ENCODE assay signal across 8 cellular contexts in the genomic region with DNA sequence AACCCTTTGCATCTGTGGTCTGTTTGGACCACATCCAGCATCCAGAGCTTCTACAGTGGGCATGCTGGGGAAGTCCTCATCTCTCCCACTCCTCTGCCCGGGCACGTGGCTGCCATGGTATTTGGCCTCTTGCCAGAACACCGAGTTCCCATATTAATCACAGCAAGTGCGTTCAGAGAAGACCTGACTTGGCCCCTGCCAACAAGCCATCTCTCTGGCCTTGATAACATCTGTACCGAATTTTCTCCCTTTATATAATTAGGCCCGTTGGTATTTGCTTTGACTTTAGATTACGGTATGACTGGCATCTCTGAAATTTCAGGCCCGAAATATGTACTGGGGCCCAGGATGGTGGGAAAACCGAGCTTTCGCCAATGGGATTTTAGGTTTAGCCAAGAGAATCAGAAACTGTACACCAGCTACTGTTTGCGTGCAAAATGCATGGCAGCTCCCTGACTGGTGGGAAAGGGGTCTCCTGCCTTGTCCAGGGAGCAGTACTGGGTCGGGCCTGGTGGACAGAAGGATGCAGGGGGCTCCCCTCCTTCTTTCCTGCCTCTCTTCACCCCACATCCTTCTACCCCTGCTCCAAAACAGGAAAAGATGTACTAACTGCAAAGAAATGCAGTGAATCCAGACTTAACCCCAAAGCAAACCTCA.
DNase-seq lines count a peak whose midpoint lies in the region; ATAC-seq lines count a peak whose summit lies in the region.

No MANE protein-coding gene starts in this region.

- H3K9me3 ChIP-seq in esophagus (ENCODE audit: control insufficient read depth in 2 of 2, insufficient read depth in 1 of 2, low read depth in 1 of 2, low read length in 1 of 2): no peaks in the 10 kb centered on the region

- ATAC-seq in HG03571 (IDR thresholded peaks at IDR 0.05; ENCODE audit: unreplicated experiment): no peak
- no peak for ATAC-seq in GM19452 (IDR thresholded peaks at IDR 0.05; ENCODE audit: unreplicated experiment)

- no peaks in the 10 kb centered on the region for H3K27me3 ChIP-seq in esophagus (ENCODE audit: control insufficient read depth in 1 of 2, insufficient read depth in 2 of 2, low read length in 2 of 2)
- no peaks in the 10 kb centered on the region for H3K27me3 ChIP-seq in H7 (ENCODE audit: control insufficient read depth, insufficient read depth, low read length)

- H3K4me3 ChIP-seq in esophagus (ENCODE audit: low read depth in 1 of 2, low read length in 2 of 2): no peak overlapping the region
- H3K4me3 ChIP-seq in H7 (ENCODE audit: insufficient read depth, low read depth, low read length): no peak overlapping the region

- peak overlapping the region; percentile 48 to 70 for H3K27ac ChIP-seq in esophagus (ENCODE audit: low read depth in 2 of 2, low read length in 1 of 2)

- H3K36me3 ChIP-seq in esophagus (ENCODE audit: control insufficient read depth in 2 of 2, insufficient read depth in 2 of 2, low read length in 1 of 2) (peaks cover 0 to 2% of the 10 kb centered on the region in 2 donors), H7 (replicated peaks; ENCODE audit: control insufficient read depth, insufficient read depth, low read length) (no peaks in the 10 kb centered on the region)

- H3K4me1 ChIP-seq in esophagus (ENCODE audit: control insufficient read depth in 2 of 2, insufficient read depth in 2 of 2, low read length in 1 of 2): peaks cover 0 to 2% of the 10 kb centered on the region in 2 donors

- WGBS in esophagus, 2 donors: 50 to 51% methylated on average over 12 of the region's 12 CpGs

- DNase-seq in DMS79 (lab: John Stamatoyannopoulos, UW): peak; percentile 79
- peak; percentile 74 for DNase-seq in NCI-H69 (lab: John Stamatoyannopoulos, UW)
- peak; percentile 68 for DNase-seq in pulmonary artery endothelial cell (ENCODE audit: low read depth, low spot score)
- no peak for DNase-seq in SKM-1 (lab: John Stamatoyannopoulos, UW; ENCODE audit: unreplicated experiment)
- no peak for DNase-seq in H7

Comparison
In these comparisons a context has a peak if more than half of its experiments do, and no peak if none do; other contexts are left out.
1. DNase-seq: peak in DMS79 (single experiment), NCI-H69 (single experiment) and pulmonary artery endothelial cell (single experiment); none in SKM-1 (single experiment) and H7 (single experiment).